Comparison of ENCODE assay signal across 1 cellular context in the genomic region with DNA sequence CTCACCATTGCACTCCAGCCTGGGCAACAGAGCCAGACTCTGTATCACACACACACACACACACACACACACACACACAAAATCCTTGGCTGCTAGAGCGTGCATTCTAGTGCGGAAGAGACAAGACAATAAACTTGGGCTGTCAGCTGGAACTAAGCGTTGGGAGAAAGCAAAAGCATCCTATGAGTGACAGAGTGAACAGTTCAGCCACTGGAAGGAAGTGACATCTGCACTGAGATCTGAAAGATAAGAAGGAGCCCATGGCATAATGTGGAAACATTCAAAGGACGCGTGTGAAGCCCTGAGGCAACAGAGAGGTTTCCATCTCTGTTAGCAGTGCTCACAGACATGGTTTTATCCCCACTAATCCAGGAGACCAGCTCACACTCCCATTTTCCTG.
TF ChIP-seq lines count a peak whose summit lies in the region.

No MANE protein-coding gene starts in this region.

TF ChIP-seq in endothelial cell of umbilical vein, 7 proteins besides CTCF, POLR2A, EP300 and RAD21:
- TF ChIP-seq GATA2 (IDR thresholded peaks at IDR 0.05; ENCODE audit: insufficient read depth, insufficient read length, low read depth, low read length) (peak; percentile 69), JUN (IDR thresholded peaks at IDR 0.05; ENCODE audit: borderline replicate concordance, insufficient read depth, insufficient read length, low read depth) (no peak)
